In the genomic region with DNA sequence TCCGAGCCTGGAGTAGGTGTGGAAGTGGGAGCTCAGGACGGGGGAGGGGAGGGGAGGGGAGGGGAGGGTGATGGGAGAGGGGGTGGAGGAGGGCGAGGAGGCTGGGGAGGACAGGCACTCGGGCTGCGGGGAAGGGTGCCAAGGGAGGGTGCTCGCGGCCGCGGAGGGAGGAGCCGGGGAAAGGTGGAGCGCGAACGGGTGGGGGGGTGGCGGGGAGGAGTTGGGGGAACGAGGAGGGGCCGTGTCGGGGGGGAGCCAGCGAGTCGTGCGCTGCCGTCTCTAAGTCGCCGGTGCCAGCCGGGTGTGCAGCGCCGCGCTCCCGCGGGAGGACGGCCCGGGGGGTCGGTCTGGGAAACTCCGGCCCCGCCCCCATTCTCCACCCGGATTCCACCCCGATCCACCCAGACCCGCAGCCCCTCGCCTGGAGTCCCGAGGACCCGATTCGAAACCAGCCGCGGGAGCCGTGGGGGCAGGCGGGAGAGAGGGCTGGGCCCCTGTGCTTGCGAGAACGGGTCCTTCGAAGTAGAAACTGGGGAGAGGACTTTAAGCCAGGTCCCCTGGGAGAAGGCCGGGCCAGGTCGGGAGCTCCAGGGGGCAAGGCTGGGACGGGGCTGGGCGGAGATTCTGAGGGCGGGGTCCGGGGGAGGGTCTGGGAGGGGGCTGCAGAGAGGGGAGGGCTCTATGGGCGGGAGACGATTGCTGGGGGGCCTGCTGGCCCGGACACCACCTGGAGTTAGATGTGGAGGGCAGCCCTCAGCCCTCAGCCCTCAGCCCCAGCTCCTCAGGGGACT, we compare ENCODE assay signal across 8 cellular contexts. TPM values are rescaled to one million over a fixed set of nuclear protein-coding genes. Genes with fewer than 3 reads are reported as not detected.
DNase-seq lines count a peak whose midpoint lies in the region; ATAC-seq and TF ChIP-seq lines count a peak whose summit lies in the region.

Gene ZNF467, minus strand, starts transcription at position 143 of the 791 bp plus-strand sequence. CDS start 2,556 bp downstream, outside the sequence.

- CTCF ChIA-PET in Calu3 (lab: Charles Lee) = interaction anchor here (0.7 to 2.4 kb wide), 2 partner anchors 26 to 111 kb away, joined by 3 to 5 read pairs; no protein-coding TSS in a partner anchor

- TF ChIP-seq CTCF in Calu3 (IDR thresholded peaks at IDR 0.05; ENCODE audit: unreplicated experiment) (no peak), fibroblast of lung (conservative IDR thresholded peaks at IDR 0.05 in 1 of 2, IDR thresholded peaks at IDR 0.05 in 1 of 2; ENCODE audit: low read depth in 1 of 2, low read length in 2 of 2) (no peak)

- H3K9me3 Mint-ChIP-seq in Calu3 (ENCODE audit: low read depth, unreplicated experiment) = no peaks in the 10 kb centered on the region
- H3K9me3 Mint-ChIP-seq in natural killer cell treated with Interleukin-12 subunit alpha and Interleukin-12 subunit beta and Interleukin-15 and Interleukin-18, amount 100 ng/mL, for 72 hours = no peaks in the 10 kb centered on the region

- H3K9ac ChIP-seq in fibroblast of lung (ENCODE audit: insufficient read depth, low read length) = no peak within 1 kb of the TSS

- H4K20me1 ChIP-seq in fibroblast of lung (ENCODE audit: control insufficient read depth, extremely low read depth, insufficient read depth, low read length) = no peaks in the 10 kb centered on the region

- no peaks in the 10 kb centered on the region for H3K9me3 ChIP-seq in fibroblast of lung (ENCODE audit: control insufficient read depth, insufficient read depth, low read depth, low read length)

- no peaks in the 10 kb centered on the region for H3K4me1 ChIP-seq in fibroblast of lung (ENCODE audit: control insufficient read depth, extremely low read depth, insufficient read depth, low read length)

- no peak for ATAC-seq in natural killer cell treated with Interleukin-12 subunit alpha and Interleukin-12 subunit beta and Interleukin-15 and Interleukin-18, amount 100 ng/mL, for 72 hours
- ATAC-seq in GM18867 (IDR thresholded peaks at IDR 0.05; ENCODE audit: unreplicated experiment) = no peak
- no peak for ATAC-seq in HG02571 (IDR thresholded peaks at IDR 0.05; ENCODE audit: unreplicated experiment)

- H3K36me3 Mint-ChIP-seq in Calu3 (ENCODE audit: insufficient read depth, unreplicated experiment) = peaks cover 10% of the 10 kb centered on the region
- H3K36me3 Mint-ChIP-seq in natural killer cell treated with Interleukin-12 subunit alpha and Interleukin-12 subunit beta and Interleukin-15 and Interleukin-18, amount 100 ng/mL, for 72 hours = no peaks in the 10 kb centered on the region

- H3K4me3 ChIP-seq in fibroblast of lung (replicated peaks in 1 of 4; ENCODE audit: control extremely low read depth in 1 of 4, insufficient read depth in 1 of 4, low read depth in 3 of 4, low read length in 4 of 4) = peak within 1 kb of the TSS; percentile 17 to 61 (median 49)

- no peak within 1 kb of the TSS for H3K27ac ChIP-seq in fibroblast of lung (ENCODE audit: insufficient read depth, low read length)

- peaks cover 8% of the 10 kb centered on the region for H3K4me1 Mint-ChIP-seq in Calu3 (ENCODE audit: low read depth, unreplicated experiment)
- peaks cover 0 to 9% of the 10 kb centered on the region in 2 donors for H3K4me1 Mint-ChIP-seq in natural killer cell treated with Interleukin-12 subunit alpha and Interleukin-12 subunit beta and Interleukin-15 and Interleukin-18, amount 100 ng/mL, for 72 hours (ENCODE audit: low read depth in 2 of 2)

- no peaks in the 10 kb centered on the region for H3K79me2 ChIP-seq in fibroblast of lung (ENCODE audit: control insufficient read depth, insufficient read depth, low read length)

- no peak for DNase-seq in Calu3
- peak; percentile 29 for DNase-seq in NCI-H1694 treated with DMSO at 0.1 percent for 48 hours (lab: John Stamatoyannopoulos, UW)
- peak; percentile 10 for DNase-seq in activated T-cell treated with anti-CD3 and anti-CD28 coated beads for 4 hours
- peak; percentile 20 to 62 for DNase-seq in fibroblast of lung (ENCODE audit: low read depth in 2 of 2)
- no peak for DNase-seq in natural killer cell treated with Interleukin-12 subunit alpha and Interleukin-12 subunit beta and Interleukin-15 and Interleukin-18, amount 100 ng/mL, for 72 hours (ENCODE audit: low spot score)
- peak; percentile 78 for DNase-seq in ureter (ENCODE audit: low spot score)

- H2AFZ ChIP-seq in fibroblast of lung (ENCODE audit: low read length) = no peak within 1 kb of the TSS

- no peaks in the 10 kb centered on the region for H3K36me3 ChIP-seq in fibroblast of lung (ENCODE audit: control insufficient read depth, insufficient read depth, low read length)

- intact Hi-C loops in Calu3 (cut with micrococcal nuclease; ENCODE audit: unreplicated experiment) = no loop called here

- BruUV-seq in Calu3 (replicated peaks; lab: Mats Ljungman, UMichigan) = no TSS peak

- H3K27me3 ChIP-seq in fibroblast of lung (ENCODE audit: control insufficient read depth, insufficient read depth, low read length) = peaks cover 10% of the 10 kb centered on the region

- H3K27ac Mint-ChIP-seq in Calu3 (ENCODE audit: unreplicated experiment) = peak within 1 kb of the TSS; percentile 52
- no peak within 1 kb of the TSS for H3K27ac Mint-ChIP-seq in natural killer cell treated with Interleukin-12 subunit alpha and Interleukin-12 subunit beta and Interleukin-15 and Interleukin-18, amount 100 ng/mL, for 72 hours

- H3K27me3 Mint-ChIP-seq in Calu3 (ENCODE audit: unreplicated experiment) = peaks cover 77% of the 10 kb centered on the region
- H3K27me3 Mint-ChIP-seq in natural killer cell treated with Interleukin-12 subunit alpha and Interleukin-12 subunit beta and Interleukin-15 and Interleukin-18, amount 100 ng/mL, for 72 hours = peaks cover 0 to 4% of the 10 kb centered on the region in 2 donors

- peak within 1 kb of the TSS; percentile 65 for H3K4me3 Mint-ChIP-seq in Calu3 (ENCODE audit: low read depth, unreplicated experiment)
- H3K4me3 Mint-ChIP-seq in natural killer cell treated with Interleukin-12 subunit alpha and Interleukin-12 subunit beta and Interleukin-15 and Interleukin-18, amount 100 ng/mL, for 72 hours = peak within 1 kb of the TSS; percentile 78

- peak within 1 kb of the TSS; percentile 71 for H3K4me2 ChIP-seq in fibroblast of lung (ENCODE audit: extremely low read depth, insufficient read depth, low read length)

RNA-seq across cellular contexts. Expression of gene ZNF467, which starts in this region (rescaled TPM):
- 0.54 and 2.4 TPM in 2 replicates for total RNA-seq in Calu3 (2022)
- 1.0 and 1.3 TPM in 2 replicates for total RNA-seq in fibroblast of lung
- polyA plus RNA-seq in fibroblast of lung = 0.15 and 0.89 TPM in 2 replicates
- polyA plus RNA-seq in fibroblast of lung (2012) = 0.89 and 3.4 TPM in 2 replicates
- 0.55 TPM in 1 of 2 replicates, not detected in the other for polyA minus RNA-seq in fibroblast of lung (ENCODE audit: low replicate concordance)
- under 1 TPM; 0.10 to 0.28 TPM for total RNA-seq in natural killer cell treated with Interleukin-12 subunit alpha and Interleukin-12 subunit beta and Interleukin-15 and Interleukin-18, amount 100 ng/mL, for 72 hours
- total RNA-seq in ureter = 9.7 TPM

Comparison
In these comparisons a context has a peak if more than half of its experiments do, and no peak if none do; other contexts are left out.
1. DNase-seq: peak in NCI-H1694 treated with DMSO at 0.1 percent for 48 hours (single experiment), activated T-cell treated with anti-CD3 and anti-CD28 coated beads for 4 hours (single experiment), fibroblast of lung (2 of 2) and ureter (single experiment); none in Calu3 (single experiment) and natural killer cell treated with Interleukin-12 subunit alpha and Interleukin-12 subunit beta and Interleukin-15 and Interleukin-18, amount 100 ng/mL, for 72 hours (single experiment).